In the genomic region with DNA sequence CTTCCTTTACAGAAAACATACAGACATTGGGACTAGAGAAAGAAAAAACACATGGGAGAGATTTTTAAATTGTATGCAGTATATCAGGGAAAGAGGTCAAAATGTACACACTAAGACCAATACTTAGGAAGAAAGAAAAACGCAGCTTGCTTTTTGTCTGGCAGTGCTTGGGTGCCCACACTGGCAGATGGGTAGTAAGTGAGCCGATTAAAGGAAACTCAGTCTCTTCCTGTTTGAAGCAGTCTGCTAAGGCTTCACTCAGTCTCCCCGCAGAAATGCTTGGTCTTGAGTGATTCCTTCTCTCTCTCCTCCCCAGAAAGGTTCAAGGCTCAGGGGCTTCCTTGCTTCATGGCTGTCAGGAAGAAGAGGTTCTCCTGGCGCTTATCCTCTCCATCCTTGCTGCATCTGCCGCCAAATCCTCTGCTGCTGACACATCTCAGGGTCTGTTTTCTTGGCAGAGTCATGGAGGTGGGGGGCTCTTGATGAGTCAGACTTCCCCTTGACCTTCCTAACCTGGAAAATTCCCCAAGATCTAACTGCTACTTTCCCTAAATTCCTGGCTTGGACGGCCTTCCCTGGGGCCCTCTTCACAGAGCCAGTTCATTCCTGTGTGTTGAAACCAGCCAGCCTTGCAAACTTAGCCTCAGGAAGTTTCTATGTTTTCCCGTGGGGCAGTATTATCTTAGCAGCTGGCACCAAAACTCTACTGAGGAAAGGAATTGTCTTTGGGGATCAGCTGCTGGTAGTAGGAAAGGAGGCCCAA, we compare ENCODE assay signal across 8 cellular contexts. TPM values are rescaled to one million over a fixed set of nuclear protein-coding genes. Genes with fewer than 3 reads are reported as not detected.
DNase-seq lines count a peak whose midpoint lies in the region; ATAC-seq and TF ChIP-seq lines count a peak whose summit lies in the region.

No MANE protein-coding gene starts in this region.

- intact Hi-C loops in CD8-positive, alpha-beta T cell (cut with DNase I, micrococcal nuclease), result loop anchor here in 1 of 2 experiments (1.0 kb wide), 1 partner anchor 9 kb away; no protein-coding TSS in a partner anchor
- intact Hi-C loops in lower lobe of right lung (cut with DNase I), result no loop called here
- intact Hi-C loops in uterus (cut with DNase I; ENCODE audit: low total_unique reads), result no loop called here

- TF ChIP-seq POLR2A in uterus (IDR thresholded peaks at IDR 0.05), result no peak

- H3K9me3 ChIP-seq in CD8-positive, alpha-beta T cell (ENCODE audit: low read length), result no peaks in the 10 kb centered on the region
- H3K9me3 ChIP-seq in lower lobe of right lung (no peaks in the 10 kb centered on the region), uterus (no peaks in the 10 kb centered on the region)

- H3K36me3 ChIP-seq in CD8-positive, alpha-beta T cell (ENCODE audit: insufficient read depth, low read length), result no peaks in the 10 kb centered on the region
- H3K36me3 ChIP-seq in lower lobe of right lung (no peaks in the 10 kb centered on the region), uterus (no peaks in the 10 kb centered on the region)

- ATAC-seq in CD8-positive, alpha-beta T cell, result peak; percentile 60
- peak; percentile 65 for ATAC-seq in activated CD8-positive, alpha-beta T cell treated with anti-CD3 and anti-CD28 coated beads, Interleukin-2, amount 10 ng/mL, durations not matched to agents 7 days and 5 days
- no peak for ATAC-seq in lower lobe of right lung
- no peak for ATAC-seq in GM18519 (IDR thresholded peaks at IDR 0.05; ENCODE audit: low FRiP score, unreplicated experiment)

- no peaks in the 10 kb centered on the region for H3K9me3 Mint-ChIP-seq in CD8-positive, alpha-beta T cell
- H3K9me3 Mint-ChIP-seq in activated CD8-positive, alpha-beta T cell treated with anti-CD3 and anti-CD28 coated beads, Interleukin-2, amount 10 ng/mL, durations not matched to agents 7 days and 5 days (ENCODE audit: insufficient read depth), result no peaks in the 10 kb centered on the region

- peak in 1 of 7 experiments; percentile 61 for DNase-seq in CD8-positive, alpha-beta T cell
- peak; percentile 20 for DNase-seq in HK-2 (ENCODE audit: unreplicated experiment)
- DNase-seq in activated CD8-positive, alpha-beta T cell treated with anti-CD3 and anti-CD28 coated beads, Interleukin-2, amount 10 ng/mL, durations not matched to agents 7 days and 5 days, result peak; percentile 46
- no peak for DNase-seq in lower lobe of right lung
- DNase-seq in uterus, result no peak
- no peak for DNase-seq in HPDE6-E6E7 (ENCODE audit: extremely low spot score)
- no peak for DNase-seq in NCI-H774 (lab: John Stamatoyannopoulos, UW)

- no peaks in the 10 kb centered on the region for H3K27me3 Mint-ChIP-seq in CD8-positive, alpha-beta T cell (ENCODE audit: low read depth)
- no peaks in the 10 kb centered on the region for H3K27me3 Mint-ChIP-seq in activated CD8-positive, alpha-beta T cell treated with anti-CD3 and anti-CD28 coated beads, Interleukin-2, amount 10 ng/mL, durations not matched to agents 7 days and 5 days (ENCODE audit: low read depth)

- H3K36me3 Mint-ChIP-seq in CD8-positive, alpha-beta T cell, result no peaks in the 10 kb centered on the region
- H3K36me3 Mint-ChIP-seq in activated CD8-positive, alpha-beta T cell treated with anti-CD3 and anti-CD28 coated beads, Interleukin-2, amount 10 ng/mL, durations not matched to agents 7 days and 5 days (ENCODE audit: low read depth), result peaks cover 7% of the 10 kb centered on the region

- POLR2A ChIA-PET in CD8-positive, alpha-beta T cell (lab: Charles Lee), result interaction anchor here (0.6 to 3.8 kb wide), 4 partner anchors 11 to 23 kb away, joined by 3 to 22 read pairs (median 4); partner anchors contain the start of genes TMSB10 and TRABD2A
- POLR2A ChIA-PET in activated CD8-positive, alpha-beta T cell treated with anti-CD3 and anti-CD28 coated beads, Interleukin-2, amount 10 ng/mL, durations not matched to agents 7 days and 5 days (lab: Charles Lee), result interaction anchor here (0.6 to 2.5 kb wide), 8 partner anchors 9 to 154 kb away, joined by 3 to 29 read pairs (median 3); partner anchors contain the start of genes TMSB10 and TRABD2A

- H3K4me1 Mint-ChIP-seq in CD8-positive, alpha-beta T cell (ENCODE audit: low read depth), result peaks cover 65% of the 10 kb centered on the region
- peaks cover 71% of the 10 kb centered on the region for H3K4me1 Mint-ChIP-seq in activated CD8-positive, alpha-beta T cell treated with anti-CD3 and anti-CD28 coated beads, Interleukin-2, amount 10 ng/mL, durations not matched to agents 7 days and 5 days (ENCODE audit: low read depth)

- peak overlapping the region; percentile 95 for H3K27ac Mint-ChIP-seq in CD8-positive, alpha-beta T cell
- peak overlapping the region; percentile 69 for H3K27ac Mint-ChIP-seq in activated CD8-positive, alpha-beta T cell treated with anti-CD3 and anti-CD28 coated beads, Interleukin-2, amount 10 ng/mL, durations not matched to agents 7 days and 5 days

- no peaks in the 10 kb centered on the region for H3K27me3 ChIP-seq in CD8-positive, alpha-beta T cell (ENCODE audit: insufficient read depth, low read length)
- H3K27me3 ChIP-seq in lower lobe of right lung (ENCODE audit: low read depth) (no peaks in the 10 kb centered on the region), uterus (no peaks in the 10 kb centered on the region)

- peak overlapping the region; percentile 41 for H3K27ac ChIP-seq in CD8-positive, alpha-beta T cell (ENCODE audit: low read depth, low read length)
- H3K27ac ChIP-seq in lower lobe of right lung (peak overlapping the region; percentile 57), uterus (no peak overlapping the region)

- no peak for TF ChIP-seq CTCF in CD8-positive, alpha-beta T cell (IDR thresholded peaks at IDR 0.05)
- TF ChIP-seq CTCF in lower lobe of right lung (IDR thresholded peaks at IDR 0.05) (no peak), uterus (IDR thresholded peaks at IDR 0.05) (no peak)

- H3K4me1 ChIP-seq in CD8-positive, alpha-beta T cell (ENCODE audit: insufficient read depth, low read length), result peaks cover 55% of the 10 kb centered on the region
- H3K4me1 ChIP-seq in lower lobe of right lung (peaks cover 39% of the 10 kb centered on the region), uterus (no peaks in the 10 kb centered on the region)

- CTCF ChIA-PET in CD8-positive, alpha-beta T cell (lab: Charles Lee), result interaction anchor here (0.6 to 2.4 kb wide), 5 partner anchors 11 to 31 kb away, joined by 3 to 20 read pairs (median 4); no protein-coding TSS in a partner anchor
- CTCF ChIA-PET in activated CD8-positive, alpha-beta T cell treated with anti-CD3 and anti-CD28 coated beads, Interleukin-2, amount 10 ng/mL, durations not matched to agents 7 days and 5 days (lab: Charles Lee), result interaction anchor here (1.1 to 16.2 kb wide), 5 partner anchors 9 to 29 kb away, joined by 3 to 222 read pairs (median 12); partner anchors contain the start of gene TMSB10

- peak overlapping the region; percentile 44 for H3K4me3 Mint-ChIP-seq in CD8-positive, alpha-beta T cell
- H3K4me3 Mint-ChIP-seq in activated CD8-positive, alpha-beta T cell treated with anti-CD3 and anti-CD28 coated beads, Interleukin-2, amount 10 ng/mL, durations not matched to agents 7 days and 5 days, result peak overlapping the region; percentile 43

- H3K4me3 ChIP-seq in CD8-positive, alpha-beta T cell (ENCODE audit: low read depth, low read length), result peak overlapping the region; percentile 18
- H3K4me3 ChIP-seq in lower lobe of right lung, result no peak overlapping the region
- no peak overlapping the region for H3K4me3 ChIP-seq in uterus

RNA-seq across cellular contexts. Expression of gene TMSB10, which starts 10.5 kb away (rescaled TPM):
- 1,000 to 10,000 TPM; 1,479 to 1,577 TPM for total RNA-seq in CD8-positive, alpha-beta T cell
- 1,000 to 10,000 TPM; 4,520 to 4,885 TPM for total RNA-seq in activated CD8-positive, alpha-beta T cell treated with anti-CD3 and anti-CD28 coated beads, Interleukin-2, amount 10 ng/mL, durations not matched to agents 7 days and 5 days
- total RNA-seq in lower lobe of right lung, result 1,739 TPM
- 1,000 to 10,000 TPM in 3 of 4 donors, 100 to 1,000 TPM in 1; 693 to 2,974 (median 1,499) TPM for total RNA-seq in uterus

RNA-seq across cellular contexts. Expression of gene TRABD2A, which starts 14.1 kb away (rescaled TPM):
- 100 to 1,000 TPM; 138 to 142 TPM for total RNA-seq in CD8-positive, alpha-beta T cell
- total RNA-seq in activated CD8-positive, alpha-beta T cell treated with anti-CD3 and anti-CD28 coated beads, Interleukin-2, amount 10 ng/mL, durations not matched to agents 7 days and 5 days, result 10 to 100 TPM; 71.9 to 73.2 TPM
- total RNA-seq in lower lobe of right lung (5.4 TPM), uterus (1 to 10 TPM in 1 of 4 donors, under 1 TPM in 2, not detected in 1; 0.14 to 3.0 (median 0.29) TPM)

Comparison
In these comparisons a context has a peak if more than half of its experiments do, and no peak if none do; other contexts are left out.
1. ATAC-seq: peak in CD8-positive, alpha-beta T cell (single experiment) and activated CD8-positive, alpha-beta T cell treated with anti-CD3 and anti-CD28 coated beads, Interleukin-2, amount 10 ng/mL, durations not matched to agents 7 days and 5 days (single experiment); none in lower lobe of right lung (0 of 2) and GM18519 (single experiment).
2. DNase-seq: peak in HK-2 (single experiment) and activated CD8-positive, alpha-beta T cell treated with anti-CD3 and anti-CD28 coated beads, Interleukin-2, amount 10 ng/mL, durations not matched to agents 7 days and 5 days (single experiment); none in lower lobe of right lung (single experiment), uterus (0 of 2), HPDE6-E6E7 (single experiment) and NCI-H774 (single experiment).
3. H3K27ac ChIP-seq: peak in CD8-positive, alpha-beta T cell (single experiment) and lower lobe of right lung (single experiment); none in uterus (0 of 2).
4. RNA of gene TRABD2A, which starts 14.1 kb away (total RNA-seq): 138 to 142 TPM in CD8-positive, alpha-beta T cell and 71.9 to 73.2 TPM in activated CD8-positive, alpha-beta T cell treated with anti-CD3 and anti-CD28 coated beads, Interleukin-2, amount 10 ng/mL, durations not matched to agents 7 days and 5 days; 5.4 TPM in lower lobe of right lung (single experiment) and 0.14 to 3.0 TPM in uterus; every median in the first group is over 10 times any median in the second.